12 cellular contexts compared by ENCODE assay signal in genomic region chr2:204026294-204026693, GRCh38.
DNase-seq lines count a peak whose midpoint lies in the region; ATAC-seq, FAIRE-seq and TF ChIP-seq lines count a peak whose summit lies in the region.
"Had no signal": no experiment of that assay in that cellular context is flagged by ENCODE, and none has a peak within 500 bp of the region (broad histone marks: within the 10 kb centered on the region; RNA-seq: fewer than 3 reads in every experiment).

No MANE protein-coding gene starts in this region.

- H3K14ac ChIP-seq in H1 (ENCODE audit: insufficient read length), result no peak overlapping the region

- no peak overlapping the region for H2AFZ ChIP-seq in H1 (ENCODE audit: low read length)

- H3K79me2 ChIP-seq in H1 (ENCODE audit: control insufficient read depth in 1 of 2, insufficient read depth in 2 of 2, low read length in 2 of 2), result no peaks in the 10 kb centered on the region

- H3K27ac ChIP-seq in A673 (ENCODE audit: low read depth, low read length, poor library complexity, severe bottlenecking), result peak overlapping the region; percentile 36
- no peak overlapping the region for H3K27ac ChIP-seq in CD4-positive, alpha-beta memory T cell (ENCODE audit: low read depth, low read length)
- no peak overlapping the region for H3K27ac ChIP-seq in H1 (ENCODE audit: low read depth, low read length)
- H3K27ac ChIP-seq: spleen had no signal

- no peaks in the 10 kb centered on the region for H3K36me3 ChIP-seq in A673 (ENCODE audit: insufficient read depth, low read length, poor library complexity, severe bottlenecking)
- H3K36me3 ChIP-seq in CD4-positive, alpha-beta memory T cell (ENCODE audit: insufficient read depth, low read length), result no peaks in the 10 kb centered on the region
- no peaks in the 10 kb centered on the region for H3K36me3 ChIP-seq in H1 (ENCODE audit: control insufficient read depth in 2 of 4, insufficient read depth in 4 of 4, low read length in 3 of 4)
- H3K36me3 ChIP-seq: spleen had no signal

- peak; percentile 57 for TF ChIP-seq CTCF in A673 (conservative IDR thresholded peaks at IDR 0.05; ENCODE audit: low read depth, low read length)
- TF ChIP-seq CTCF in NB4 (IDR thresholded peaks at IDR 0.05; ENCODE audit: low read depth, low read length), result peak; percentile 51
- peak; percentile 50 to 82 (median 70) for TF ChIP-seq CTCF in H1 (IDR thresholded peaks at IDR 0.05; ENCODE audit: control extremely low read depth in 1 of 3, insufficient read depth in 1 of 3, low read depth in 1 of 3, low read length in 3 of 3)

- H3K27me3 ChIP-seq in A673 (replicated peaks; ENCODE audit: insufficient read depth, low read depth, low read length, poor library complexity) (no peaks in the 10 kb centered on the region), H1 (replicated peaks in 1 of 4; ENCODE audit: control insufficient read depth in 3 of 4, extremely low read depth in 1 of 4, insufficient read depth in 3 of 4, low read length in 3 of 4) (no peaks in the 10 kb centered on the region; a peak in 1 of 7 replicates)
- H3K27me3 ChIP-seq in CD4-positive, alpha-beta memory T cell (ENCODE audit: insufficient read depth, low read length), result no peaks in the 10 kb centered on the region
- H3K27me3 ChIP-seq: spleen had no signal

- CTCF ChIA-PET in A673 (lab: Charles Lee) (interaction anchor here (1.0 kb wide), 1 partner anchor 799 kb away, joined by 3 read pairs; no protein-coding TSS in a partner anchor), H1 (lab: Charles Lee; ENCODE audit: partially characterized antibody) (interaction anchor here (0.6 to 6.0 kb wide), 12 partner anchors 8 to 493 kb away, joined by 3 to 36 read pairs (median 6); no protein-coding TSS in a partner anchor)
- CTCF ChIA-PET in CD4-positive, alpha-beta memory T cell (lab: Charles Lee; ENCODE audit: partially characterized antibody), result interaction anchor here (0.8 to 7.1 kb wide), 6 partner anchors 9 to 151 kb away, joined by 3 to 40 read pairs (median 3); no protein-coding TSS in a partner anchor

- H3K9me3 ChIP-seq in A673 (ENCODE audit: low read depth, low read length, poor library complexity, severe bottlenecking) (no peaks in the 10 kb centered on the region), H1 (ENCODE audit: insufficient read depth in 2 of 2, low read depth in 1 of 2, low read length in 1 of 2) (no peaks in the 10 kb centered on the region)
- no peaks in the 10 kb centered on the region for H3K9me3 ChIP-seq in CD4-positive, alpha-beta memory T cell (ENCODE audit: control insufficient read depth in 1 of 2, low read length in 2 of 2)
- H3K9me3 ChIP-seq: spleen had no signal

- BruUV-seq in A673 (replicated peaks; lab: Mats Ljungman, UMichigan), result no TSS peak

- DNase-seq in A673 (ENCODE audit: low spot score), result no peak
- no peak for DNase-seq in CD4-positive, alpha-beta memory T cell
- no peak for DNase-seq in NB4 (ENCODE audit: low read depth)
- no peak for DNase-seq in H1 (ENCODE audit: low read depth in 1 of 2, low spot score in 2 of 2)
- no peak for DNase-seq in MV-4-11 (lab: John Stamatoyannopoulos, UW)
- no peak for DNase-seq in HUDEP-2 (lab: John Stamatoyannopoulos, UW; ENCODE audit: unreplicated experiment in 76 of 76)
- DNase-seq: amygdala, NCI-H2029, spleen had no signal

- H4K8ac ChIP-seq in H1 (ENCODE audit: extremely low read depth, insufficient read depth, low read length), result no peak overlapping the region

- no peak for FAIRE-seq in H1 (lab: Jason Lieb, UNC)
- FAIRE-seq: endometrium had no signal

- H2BK20ac ChIP-seq in H1 (ENCODE audit: low read length), result no peak overlapping the region

- no peak overlapping the region for H2BK120ac ChIP-seq in H1 (replicated peaks; ENCODE audit: low read depth, low read length)

- H3K36me3 Mint-ChIP-seq in CD4-positive, alpha-beta memory T cell, result no peaks in the 10 kb centered on the region

- no peak for TF ChIP-seq POLR2A in NB4 (IDR thresholded peaks at IDR 0.05; ENCODE audit: extremely low read depth, insufficient read length)
- TF ChIP-seq POLR2A in H1 (IDR thresholded peaks at IDR 0.05; ENCODE audit: control extremely low read depth in 1 of 2, low read depth in 2 of 2, low read length in 2 of 2), result no peak

- TF ChIP-seq RAD21 in H1 (IDR thresholded peaks at IDR 0.05 in 1 of 2, conservative IDR thresholded peaks at IDR 0.05 in 1 of 2; ENCODE audit: low read depth in 2 of 2, low read length in 2 of 2), result peak; percentile 23 to 38; a peak in 2 of 4 replicates

- H3K4me2 ChIP-seq in H1 (ENCODE audit: insufficient read depth in 1 of 2, low read depth in 2 of 2, low read length in 2 of 2), result no peak overlapping the region

- ATAC-seq in HG02678 (IDR thresholded peaks at IDR 0.05; ENCODE audit: unreplicated experiment) (no peak), HG03521 (IDR thresholded peaks at IDR 0.05; ENCODE audit: unreplicated experiment) (no peak)

- no peak overlapping the region for H3K23ac ChIP-seq in H1 (ENCODE audit: insufficient read length)

- H4K5ac ChIP-seq in H1 (ENCODE audit: insufficient read length, low read depth, low read length), result no peak overlapping the region

- no peaks in the 10 kb centered on the region for H3K79me1 ChIP-seq in H1 (ENCODE audit: low read depth, low read length)

- H2BK12ac ChIP-seq in H1 (ENCODE audit: low read depth, low read length), result no peak overlapping the region

- H3K9me3 Mint-ChIP-seq in CD4-positive, alpha-beta memory T cell, result no peaks in the 10 kb centered on the region

- H4K20me1 ChIP-seq in H1 (replicated peaks in 1 of 2; ENCODE audit: control insufficient read depth in 1 of 2, insufficient read depth in 2 of 2, low read length in 2 of 2), result no peaks in the 10 kb centered on the region

- no peaks in the 10 kb centered on the region for H3K23me2 ChIP-seq in H1 (ENCODE audit: low read depth, low read length)

- H3K18ac ChIP-seq in H1 (ENCODE audit: extremely low read depth, low read length), result peak overlapping the region; percentile 25; the same call in 1 of the 2 replicates

- peak overlapping the region; percentile 31 to 91 (median 84) for H3K27ac Mint-ChIP-seq in CD4-positive, alpha-beta memory T cell

- H3K4me3 ChIP-seq in A673 (ENCODE audit: low read depth, low read length, poor library complexity, severe bottlenecking) (no peak overlapping the region), NB4 (ENCODE audit: low read depth, low read length) (no peak overlapping the region), H1 (ENCODE audit: extremely low read depth in 1 of 4, insufficient read depth in 2 of 4, low read depth in 3 of 4, low read length in 4 of 4) (no peak overlapping the region)
- no peak overlapping the region for H3K4me3 ChIP-seq in CD4-positive, alpha-beta memory T cell (ENCODE audit: low read length in 2 of 2)
- H3K4me3 ChIP-seq: spleen had no signal

- H3K56ac ChIP-seq in H1 (replicated peaks; ENCODE audit: insufficient read length, low read depth, low read length), result no peak overlapping the region

- H4K91ac ChIP-seq in H1 (replicated peaks; ENCODE audit: insufficient read length, low read length), result no peak overlapping the region

- POLR2A ChIA-PET in A673 (lab: Charles Lee; ENCODE audit: low non-redundant PET), result no interaction called here
- POLR2A ChIA-PET in CD4-positive, alpha-beta memory T cell (lab: Charles Lee; ENCODE audit: partially characterized antibody), result interaction anchor here (0.9 to 1.2 kb wide), 2 partner anchors 30 to 91 kb away, joined by 3 to 4 read pairs; no protein-coding TSS in a partner anchor
- POLR2A ChIA-PET in H1 (lab: Charles Lee; ENCODE audit: partially characterized antibody), result no interaction called here

- H3K4me1 ChIP-seq in A673 (ENCODE audit: insufficient read depth, low read length, poor library complexity, severe bottlenecking) (peaks cover 21% of the 10 kb centered on the region), H1 (replicated peaks in 1 of 4; ENCODE audit: control insufficient read depth in 3 of 4, insufficient read depth in 4 of 4, low read length in 3 of 4) (no peaks in the 10 kb centered on the region)
- H3K4me1 ChIP-seq in CD4-positive, alpha-beta memory T cell (ENCODE audit: insufficient read depth, low read length), result peaks cover 43% of the 10 kb centered on the region

- no peak overlapping the region for H2AK5ac ChIP-seq in H1 (ENCODE audit: low read depth, low read length)

- no peak overlapping the region for H2BK15ac ChIP-seq in H1 (ENCODE audit: low read length)

- no peak for TF ChIP-seq EP300 in H1 (IDR thresholded peaks at IDR 0.05; ENCODE audit: borderline replicate concordance in 1 of 2, low read depth in 2 of 2, low read length in 2 of 2)

- WGBS in H1 (ENCODE audit: extremely low coverage in 1 of 2, insufficient coverage in 1 of 2, insufficient read length in 1 of 2, insufficient replicate concordance in 2 of 2, low coverage in 1 of 2, low lambda C conversion rate in 2 of 2, missing lambda C conversion rate in 1 of 2), 2 experiments, result 81% methylated on average over 3 of the region's 3 CpGs; no CpG with 5 or more reads in 1 of the 2 experiments

- H3K4me3 Mint-ChIP-seq in CD4-positive, alpha-beta memory T cell, result no peak overlapping the region

- intact Hi-C loops in A673 (cut with micrococcal nuclease; ENCODE audit: unreplicated experiment), result loop anchor here (10.0 kb wide), 5 partner anchors 119 to 1899 kb away; partner anchors contain the start of gene NRP2
- intact Hi-C loops in CD4-positive, alpha-beta memory T cell (cut with micrococcal nuclease), result no loop called here

- no peak overlapping the region for H3K9ac ChIP-seq in H1 (replicated peaks in 1 of 4; ENCODE audit: extremely low read depth in 1 of 4, low read depth in 3 of 4, low read length in 3 of 4)

- H3K4ac ChIP-seq in H1 (replicated peaks; ENCODE audit: insufficient read length, low read depth, low read length), result no peak overlapping the region

- H3K27me3 Mint-ChIP-seq in CD4-positive, alpha-beta memory T cell, result no peaks in the 10 kb centered on the region

- no peak overlapping the region for H2BK5ac ChIP-seq in H1 (ENCODE audit: low read depth, low read length)

- peaks cover 23 to 40% (median 29%) of the 10 kb centered on the region in 4 donors for H3K4me1 Mint-ChIP-seq in CD4-positive, alpha-beta memory T cell

TF ChIP-seq in H1, 55 proteins besides CTCF, POLR2A, EP300 and RAD21 (continues in another document):
- TF ChIP-seq POLR2AphosphoS5 (IDR thresholded peaks at IDR 0.05; ENCODE audit: low read depth, low read length) (no peak), E2F6 (IDR thresholded peaks at IDR 0.05) (peak; percentile 79; the same call in 1 of the 2 replicates), TAF7 (optimal IDR thresholded peaks at IDR 0.05; ENCODE audit: borderline replicate concordance, low read depth, low read length) (no peak), YY1 (IDR thresholded peaks at IDR 0.05; ENCODE audit: low read depth, low read length) (peak; percentile 53; the same call in 1 of the 2 replicates), SP2 (IDR thresholded peaks at IDR 0.05; ENCODE audit: low read length) (no peak)
